Comparison of ENCODE assay signal across 13 cellular contexts in the genomic region with DNA sequence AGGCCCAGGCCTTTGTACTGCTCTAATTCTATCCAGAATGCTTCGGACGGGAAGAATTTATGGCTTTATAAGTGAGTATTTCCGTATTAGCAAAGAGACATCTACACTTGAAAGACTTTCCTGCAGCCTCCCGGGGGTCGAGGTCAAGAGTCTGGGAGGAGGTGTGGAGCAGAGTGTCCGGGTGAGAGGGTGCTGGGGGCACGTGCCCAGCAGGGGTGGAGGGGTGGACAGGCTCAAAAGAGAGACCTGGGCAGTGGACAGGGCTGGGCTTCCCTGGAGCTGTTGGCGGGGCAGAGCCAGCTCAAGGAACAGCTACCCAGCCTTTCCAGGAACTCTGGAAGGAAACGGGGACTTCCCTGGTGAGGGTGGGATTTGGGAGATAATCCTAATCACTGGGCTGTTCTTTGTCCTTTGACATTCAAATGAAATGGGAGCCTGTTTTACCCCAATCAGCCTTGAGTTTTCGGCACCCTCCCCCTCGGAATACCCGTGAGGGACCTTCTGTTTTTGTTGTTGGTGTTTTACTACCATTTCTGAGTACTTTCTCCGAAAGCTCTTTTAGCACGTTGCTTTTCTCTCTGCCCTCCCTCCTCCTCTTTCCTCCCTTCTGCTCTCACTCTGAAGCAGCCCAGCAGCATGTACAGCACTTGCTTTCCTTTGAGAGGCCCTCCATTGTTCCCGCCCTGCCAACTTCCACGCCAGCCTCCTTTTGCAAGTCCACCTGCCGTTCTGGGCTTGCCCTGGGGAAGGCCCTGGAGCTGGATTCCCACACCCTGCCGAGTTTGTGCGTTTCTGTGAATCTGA.
DNase-seq lines count a peak whose midpoint lies in the region; ATAC-seq and TF ChIP-seq lines count a peak whose summit lies in the region.
"Had no signal": no experiment of that assay in that cellular context is flagged by ENCODE, and none has a peak within 500 bp of the region (broad histone marks: within the 10 kb centered on the region; RNA-seq: fewer than 3 reads in every experiment).

No MANE protein-coding gene starts in this region.

- 5 to 16% methylated on average over 19 of the region's 19 CpGs for WGBS in sigmoid colon, 2 donors

- H3K27me3 ChIP-seq in HUES6 (ENCODE audit: control insufficient read depth, insufficient read depth, low read length) (no peaks in the 10 kb centered on the region), sigmoid colon (no peaks in the 10 kb centered on the region)
- H3K27me3 ChIP-seq: pancreas had no signal

- ATAC-seq in GM21515 (IDR thresholded peaks at IDR 0.05; ENCODE audit: unreplicated experiment) = no peak

- H3K9me3 ChIP-seq in HUES6 (ENCODE audit: control insufficient read depth, insufficient read depth, low read depth, low read length) (no peaks in the 10 kb centered on the region; the same call in 1 of the 2 replicates), sigmoid colon (no peaks in the 10 kb centered on the region)
- H3K9me3 ChIP-seq: heart right ventricle, pancreas had no signal

- peak overlapping the region; percentile 46 for H3K4me3 ChIP-seq in HUES6 (ENCODE audit: low read depth, low read length)
- no peak overlapping the region for H3K4me3 ChIP-seq in sigmoid colon
- H3K4me3 ChIP-seq: heart right ventricle, pancreas had no signal

- DNase-seq in NCI-H524 (lab: John Stamatoyannopoulos, UW) = peak; percentile 63 to 80
- DNase-seq in iPS-NIHi7 (ENCODE audit: extremely low spot score) = peak; percentile 79
- peak; percentile 51 for DNase-seq in sigmoid colon
- DNase-seq in HPDE6-E6E7 (ENCODE audit: extremely low spot score) = no peak
- DNase-seq in stimulated activated naive CD4-positive, alpha-beta T cell (lab: John Stamatoyannopoulos, UW) = no peak
- no peak for DNase-seq in NCI-H2171 (lab: John Stamatoyannopoulos, UW)
- DNase-seq: activated CD4-positive, alpha-beta T cell treated with anti-CD3 and anti-CD28 coated beads, Interleukin-2, amount 10 ng/mL, durations not matched to agents 24 days and 14 days; activated naive CD4-positive, alpha-beta T cell treated with anti-CD3 and anti-CD28 coated beads, Interleukin-2, amount 50 U/mL, for 16 hours; DND-41; heart right ventricle; pancreas had no signal

- intact Hi-C loops in sigmoid colon (cut with DNase I) = no loop called here

- peak overlapping the region; percentile 43 for H3K9ac ChIP-seq in HUES6 (ENCODE audit: low read length)

- H3K27ac ChIP-seq in HUES6 (ENCODE audit: low read depth, low read length) (peak overlapping the region; percentile 51), sigmoid colon (peak overlapping the region in 3 of 4 donors; percentile 40 to 63 (median 60))
- H3K27ac ChIP-seq: heart right ventricle, pancreas had no signal

- H3K4me1 ChIP-seq in HUES6 (ENCODE audit: control insufficient read depth, insufficient read depth, low read length) (peaks cover 52% of the 10 kb centered on the region), sigmoid colon (peaks cover 0 to 45% (median 36%) of the 10 kb centered on the region in 4 donors)

- no peak for TF ChIP-seq EP300 in sigmoid colon (IDR thresholded peaks at IDR 0.05)

- H3K36me3 ChIP-seq in HUES6 (ENCODE audit: control insufficient read depth, insufficient read depth, low read length) (no peaks in the 10 kb centered on the region), sigmoid colon (no peaks in the 10 kb centered on the region)
- H3K36me3 ChIP-seq: heart right ventricle, pancreas had no signal

- TF ChIP-seq CTCF in sigmoid colon (IDR thresholded peaks at IDR 0.05) = no peak

- no peak for TF ChIP-seq POLR2A in sigmoid colon (IDR thresholded peaks at IDR 0.05)

Comparison
In these comparisons a context has a peak if more than half of its experiments do, and no peak if none do; other contexts are left out.
1. DNase-seq: peak in NCI-H524 (2 of 2), iPS-NIHi7 (single experiment) and sigmoid colon (single experiment); none in HPDE6-E6E7 (single experiment), stimulated activated naive CD4-positive, alpha-beta T cell (0 of 6) and NCI-H2171 (single experiment).